Comparison of ENCODE assay signal across 8 cellular contexts in genomic region chr17:76492989-76493501, GRCh38. TPM values are rescaled to one million over a fixed set of nuclear protein-coding genes. Genes with fewer than 3 reads are reported as not detected.
DNase-seq lines count a peak whose midpoint lies in the region; ATAC-seq and TF ChIP-seq lines count a peak whose summit lies in the region.

No MANE protein-coding gene starts in this region.

- peak in 2 of 4 donors; percentile 32 to 43 for TF ChIP-seq POLR2A in esophagus squamous epithelium (IDR thresholded peaks at IDR 0.05)

- intact Hi-C loops in esophagus squamous epithelium (cut with DNase I): no loop called here

- H3K4me2 ChIP-seq in KMS-11 (peak overlapping the region; percentile 69), neural progenitor cell (peak overlapping the region; percentile 3)

- H3K27me3 ChIP-seq in KMS-11 (ENCODE audit: insufficient read depth, low read depth) (no peaks in the 10 kb centered on the region), esophagus squamous epithelium (no peaks in the 10 kb centered on the region), neural progenitor cell (no peaks in the 10 kb centered on the region)

- 6% methylated on average over 9 of the region's 15 CpGs; no CpG with 5 or more reads in 1 of the 2 donors for WGBS in esophagus squamous epithelium, 2 donors

- H2AFZ ChIP-seq in KMS-11 (ENCODE audit: low read depth): no peak overlapping the region
- H2AFZ ChIP-seq in neural progenitor cell (replicated peaks): no peak overlapping the region

- no peaks in the 10 kb centered on the region for H3K9me3 Mint-ChIP-seq in neural progenitor cell

- peaks cover 13% of the 10 kb centered on the region for H3K27me3 Mint-ChIP-seq in neural progenitor cell (ENCODE audit: insufficient read depth, low read depth)

- peak overlapping the region; percentile 80 for H3K27ac ChIP-seq in KMS-11
- peak overlapping the region; percentile 75 to 90 (median 85) for H3K27ac ChIP-seq in esophagus squamous epithelium
- H3K27ac ChIP-seq in neural progenitor cell: no peak overlapping the region

- H3K36me3 ChIP-seq in KMS-11 (ENCODE audit: insufficient read depth) (no peaks in the 10 kb centered on the region), esophagus squamous epithelium (peaks cover 0 to 3% (median 0%) of the 10 kb centered on the region in 3 donors), neural progenitor cell (no peaks in the 10 kb centered on the region)

- TF ChIP-seq CTCF in KMS-11 (conservative IDR thresholded peaks at IDR 0.05; ENCODE audit: low read depth, low read length): no peak
- no peak for TF ChIP-seq CTCF in esophagus squamous epithelium (IDR thresholded peaks at IDR 0.05)
- TF ChIP-seq CTCF in neural progenitor cell (IDR thresholded peaks at IDR 0.05): no peak

- peak overlapping the region; percentile 47 for H3K4me3 ChIP-seq in KMS-11 (IDR thresholded peaks at IDR 0.05; ENCODE audit: insufficient read depth, low read depth, low read length)
- peak overlapping the region in 3 of 4 donors; percentile 11 to 46 (median 12) for H3K4me3 ChIP-seq in esophagus squamous epithelium
- H3K4me3 ChIP-seq in neural progenitor cell: no peak overlapping the region

- no peaks in the 10 kb centered on the region for H4K20me1 ChIP-seq in KMS-11 (ENCODE audit: insufficient read depth)
- H4K20me1 ChIP-seq in neural progenitor cell (ENCODE audit: low read depth): peaks cover 5% of the 10 kb centered on the region

- H3K27ac Mint-ChIP-seq in neural progenitor cell: peak overlapping the region; percentile 83

- H3K9ac ChIP-seq in KMS-11 (peak overlapping the region; percentile 53; the same call in 1 of the 2 replicates), neural progenitor cell (peak overlapping the region; percentile 4)

- H3K4me1 Mint-ChIP-seq in neural progenitor cell: peaks cover 18% of the 10 kb centered on the region

- H3K36me3 Mint-ChIP-seq in neural progenitor cell: no peaks in the 10 kb centered on the region

- peak; percentile 38 for DNase-seq in COLO668 (lab: John Stamatoyannopoulos, UW; ENCODE audit: unreplicated experiment)
- DNase-seq in activated CD8-positive, alpha-beta memory T cell treated with anti-CD3 and anti-CD28 coated beads, Interleukin-2, amount 50 U/mL, for 48 hours: peak; percentile 73
- DNase-seq in esophagus squamous epithelium (lab: John Stamatoyannopoulos, UW): no peak
- no peak for DNase-seq in neural progenitor cell (ENCODE audit: low spot score)
- DNase-seq in SHP77 treated with DMSO at 0.1 percent for 48 hours (lab: John Stamatoyannopoulos, UW): no peak
- DNase-seq in cortex of kidney (lab: John Stamatoyannopoulos, UW): no peak

- H3K9me3 ChIP-seq in esophagus squamous epithelium (no peaks in the 10 kb centered on the region), neural progenitor cell (ENCODE audit: low read depth) (no peaks in the 10 kb centered on the region)

- H3K79me2 ChIP-seq in KMS-11 (ENCODE audit: insufficient read depth, low read depth) (peaks cover 33% of the 10 kb centered on the region; the same call in 1 of the 2 replicates), neural progenitor cell (ENCODE audit: low read depth) (no peaks in the 10 kb centered on the region)

- H3F3A ChIP-seq in neural progenitor cell (ENCODE audit: low read depth): no peaks in the 10 kb centered on the region

- ATAC-seq in GM19467 (IDR thresholded peaks at IDR 0.05; ENCODE audit: unreplicated experiment): peak; percentile 45

- peak overlapping the region; percentile 3 for H3K4me3 Mint-ChIP-seq in neural progenitor cell

- H3K4me1 ChIP-seq in KMS-11 (ENCODE audit: low read depth, poor library complexity, severe bottlenecking) (peaks cover 96% of the 10 kb centered on the region), esophagus squamous epithelium (peaks cover 42 to 84% (median 47%) of the 10 kb centered on the region in 3 donors), neural progenitor cell (peaks cover 18% of the 10 kb centered on the region)

RNA-seq across cellular contexts. Expression of gene RHBDF2, which starts 8.2 kb away (rescaled TPM):
- 10 to 100 TPM; 27.0 to 38.5 (median 33.7) TPM for total RNA-seq in esophagus squamous epithelium
- 0.79 and 5.0 TPM in 2 replicates for total RNA-seq in neural progenitor cell (ENCODE audit: low replicate concordance)

RNA-seq across cellular contexts. Expression of gene AANAT, which starts 25.6 kb away (rescaled TPM):
- total RNA-seq in esophagus squamous epithelium: not detected
- total RNA-seq in neural progenitor cell (ENCODE audit: low replicate concordance): not detected in 2 replicates

RNA-seq across cellular contexts. Expression of gene UBE2O, which starts 40.1 kb away (rescaled TPM):
- total RNA-seq in esophagus squamous epithelium (10 to 100 TPM; 11.9 to 19.8 (median 16.3) TPM), neural progenitor cell (ENCODE audit: low replicate concordance) (20.6 and 46.6 TPM in 2 replicates)

RNA-seq across cellular contexts. Expression of gene CYGB, which starts 44.5 kb away (rescaled TPM):
- total RNA-seq in esophagus squamous epithelium: 10 to 100 TPM in 2 of 4 donors, 1 to 10 TPM in 2; 1.3 to 12.8 (median 6.9) TPM
- 1.1 TPM in 1 of 2 replicates, not detected in the other for total RNA-seq in neural progenitor cell (ENCODE audit: low replicate concordance)

RNA-seq across cellular contexts. Expression of gene PRCD, which starts 46.8 kb away (rescaled TPM):
- total RNA-seq in esophagus squamous epithelium (1 to 10 TPM in 2 of 4 donors, under 1 TPM in 1, not detected in 1; 0.73 to 2.5 (median 1.4) TPM), neural progenitor cell (ENCODE audit: low replicate concordance) (0.09 TPM in 1 of 2 replicates, not detected in the other)

Comparison
In these comparisons a context has a peak if more than half of its experiments do, and no peak if none do; other contexts are left out.
1. DNase-seq: peak in COLO668 (single experiment) and activated CD8-positive, alpha-beta memory T cell treated with anti-CD3 and anti-CD28 coated beads, Interleukin-2, amount 50 U/mL, for 48 hours (single experiment); none in esophagus squamous epithelium (single experiment), neural progenitor cell (single experiment), SHP77 treated with DMSO at 0.1 percent for 48 hours (single experiment) and cortex of kidney (single experiment).